ENCODE assay signal across 8 cellular contexts in the genomic region with DNA sequence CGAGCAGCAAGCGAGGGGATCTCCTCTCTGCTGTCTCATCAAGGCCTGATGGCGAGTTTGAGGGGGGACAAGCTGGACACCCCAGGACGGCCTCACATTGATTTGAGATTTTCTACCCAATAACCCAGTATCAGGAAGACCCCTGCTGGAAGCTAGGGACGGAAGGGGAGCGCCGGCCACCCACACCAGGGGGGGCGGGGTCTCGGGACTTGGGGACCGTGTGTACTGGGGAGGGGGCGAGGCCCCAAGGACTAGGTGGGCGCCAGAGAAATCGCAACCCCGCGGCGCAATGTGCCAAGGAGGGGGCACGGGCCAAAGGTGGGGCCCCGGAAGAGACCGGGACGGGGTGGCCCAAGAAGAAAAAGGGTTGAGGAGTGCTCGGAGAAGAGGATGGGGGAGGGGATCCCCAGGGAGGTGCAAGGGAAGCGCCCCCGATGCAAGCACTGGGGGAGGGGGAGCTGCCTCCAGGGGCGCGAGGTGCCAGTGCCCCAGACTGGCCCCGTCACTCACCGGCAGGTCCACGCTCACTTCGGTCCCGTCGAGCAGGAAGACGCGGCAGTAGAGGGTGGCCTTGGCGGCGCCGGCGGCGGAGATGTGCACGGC. TPM values are rescaled to one million over a fixed set of nuclear protein-coding genes. Genes with fewer than 3 reads are reported as not detected.
DNase-seq lines count a peak whose midpoint lies in the region; ATAC-seq, FAIRE-seq and TF ChIP-seq lines count a peak whose summit lies in the region.

No MANE protein-coding gene starts in this region.

- peak in 1 of 10 experiments; percentile 10 for DNase-seq in CD4-positive, alpha-beta T cell
- DNase-seq in Peyer's patch, result peak in 1 of 3 donors; percentile 72
- DNase-seq in epithelial cell of prostate (ENCODE audit: low read depth, low spot score), result no peak
- DNase-seq in pancreas, result peak; percentile 45 to 89 (median 68)
- DNase-seq in ACHN, result no peak
- no peak for DNase-seq in KBM-7

- CTCF ChIA-PET in CD4-positive, alpha-beta T cell (lab: Charles Lee), result no interaction called here

- intact Hi-C loops in CD4-positive, alpha-beta T cell (cut with DNase I, micrococcal nuclease), result loop anchor here (2.0 to 5.0 kb wide), 3 partner anchors 79 to 429 kb away; a partner anchor contains a TSS
- intact Hi-C loops in pancreas (cut with DNase I), result loop anchor here in 2 of 3 donors (5.0 to 10.0 kb wide), 3 partner anchors 67 to 125 kb away; no protein-coding TSS in a partner anchor

- H3K9me3 ChIP-seq in CD4-positive, alpha-beta T cell (ENCODE audit: control insufficient read depth, low read length), result no peaks in the 10 kb centered on the region
- H3K9me3 ChIP-seq in Peyer's patch (no peaks in the 10 kb centered on the region), pancreas (no peaks in the 10 kb centered on the region)

- H3K4me1 ChIP-seq in Peyer's patch (peaks cover 0 to 14% (median 4%) of the 10 kb centered on the region in 4 donors), pancreas (peaks cover 25 to 27% (median 27%) of the 10 kb centered on the region in 3 donors)

- POLR2A ChIA-PET in CD4-positive, alpha-beta T cell (lab: Charles Lee), result no interaction called here

- H3K27ac ChIP-seq in CD4-positive, alpha-beta T cell (ENCODE audit: low read depth, low read length), result no peak overlapping the region
- H3K27ac ChIP-seq in Peyer's patch (peak overlapping the region in 3 of 4 donors; percentile 76 to 90 (median 89)), epithelial cell of prostate (peak overlapping the region; percentile 71), pancreas (peak overlapping the region; percentile 85 to 97 (median 92))

- 2 to 5% methylated on average over 27 to 39 of the region's 39 CpGs for WGBS in pancreas, 2 donors

- no peaks in the 10 kb centered on the region for H3K36me3 Mint-ChIP-seq in CD4-positive, alpha-beta T cell (ENCODE audit: low read depth)

- H3K4me1 Mint-ChIP-seq in CD4-positive, alpha-beta T cell (ENCODE audit: low read depth), result peaks cover 15% of the 10 kb centered on the region

- H3K27ac Mint-ChIP-seq in CD4-positive, alpha-beta T cell, result no peak overlapping the region

- peak overlapping the region; percentile 80 for H3K4me3 Mint-ChIP-seq in CD4-positive, alpha-beta T cell

- TF ChIP-seq CTCF in CD4-positive, alpha-beta T cell (IDR thresholded peaks at IDR 0.05), result no peak
- TF ChIP-seq CTCF in Peyer's patch (IDR thresholded peaks at IDR 0.05) (peak in 1 of 6 experiments; percentile 4), pancreas (IDR thresholded peaks at IDR 0.05) (no peak)

- no peak for ATAC-seq in CD4-positive, alpha-beta T cell (ENCODE audit: poor library complexity)
- ATAC-seq in GM21423 (IDR thresholded peaks at IDR 0.05; ENCODE audit: unreplicated experiment) (peak; percentile 27), pancreas (peak in 2 of 4 donors; percentile 0 to 3), GM18520 (IDR thresholded peaks at IDR 0.05; ENCODE audit: unreplicated experiment) (no peak)

- FAIRE-seq in pancreas (lab: Jason Lieb, UNC), result no peak

- peaks cover 79% of the 10 kb centered on the region for H3K27me3 Mint-ChIP-seq in CD4-positive, alpha-beta T cell

- H3K27me3 ChIP-seq in CD4-positive, alpha-beta T cell (ENCODE audit: control insufficient read depth, insufficient read depth, low read length), result peaks cover 54% of the 10 kb centered on the region
- H3K27me3 ChIP-seq in Peyer's patch (peaks cover 0 to 10% of the 10 kb centered on the region in 2 donors), pancreas (no peaks in the 10 kb centered on the region)

- H3K9me3 Mint-ChIP-seq in CD4-positive, alpha-beta T cell, result no peaks in the 10 kb centered on the region

- H3K36me3 ChIP-seq in Peyer's patch, result no peaks in the 10 kb centered on the region
- no peaks in the 10 kb centered on the region for H3K36me3 ChIP-seq in pancreas

- in situ Hi-C loops in ACHN (cut with HindIII; ENCODE audit: low pct_ligation_motif_present, low pct_unique_long_range_greater_than_20kb, low sequenced_read_pairs) (no loop called here), KBM-7 (cut with MboI; ENCODE audit: low pct_unique_long_range_greater_than_20kb, low sequenced_read_pairs) (no loop called here)

- H3K4me3 ChIP-seq in Peyer's patch (peak overlapping the region; percentile 20 to 76 (median 58)), pancreas (peak overlapping the region; percentile 59 to 88 (median 70))

- TF ChIP-seq POLR2A in Peyer's patch (IDR thresholded peaks at IDR 0.05), result no peak

RNA-seq across cellular contexts. Expression of a gene that starts 1.1 kb away (rescaled TPM):
- total RNA-seq in CD4-positive, alpha-beta T cell, result not detected
- total RNA-seq in Peyer's patch (100 to 1,000 TPM in 1 of 4 donors, 10 to 100 TPM in 3; 20.6 to 135 (median 78.2) TPM), pancreas (100 to 1,000 TPM in 1 of 6 donors, 10 to 100 TPM in 5; 78.5 to 122 (median 93.9) TPM)
- polyA plus RNA-seq in pancreas, result 10 to 100 TPM; 36.8 to 37.0 TPM

Comparison
In these comparisons a context has a peak if more than half of its experiments do, and no peak if none do; other contexts are left out.
1. DNase-seq: peak in pancreas (6 of 6); none in epithelial cell of prostate (single experiment), ACHN (single experiment) and KBM-7 (single experiment).
2. RNA of a gene that starts 1.1 kb away (total RNA-seq): 78.5 to 122 TPM in pancreas and 20.6 to 135 TPM in Peyer's patch; not detected in CD4-positive, alpha-beta T cell; every median in the first group is over 10 times any median in the second.